8 cellular contexts compared by ENCODE assay signal in genomic region chr6:47413752-47414516, GRCh38.
DNase-seq lines count a peak whose midpoint lies in the region; ATAC-seq and TF ChIP-seq lines count a peak whose summit lies in the region.

No MANE protein-coding gene starts in this region.

- no peak overlapping the region for H3K9ac ChIP-seq in parathyroid adenoma

- no peaks in the 10 kb centered on the region for H3K9me3 ChIP-seq in parathyroid adenoma (ENCODE audit: control insufficient read depth, low read length)

- H2AFZ ChIP-seq in parathyroid adenoma, result peak overlapping the region; percentile 68

- DNase-seq in DMS 273 (lab: John Stamatoyannopoulos, UW; ENCODE audit: unreplicated experiment) (peak; percentile 71), NCI-H526 (lab: John Stamatoyannopoulos, UW) (peak; percentile 61 to 66), globus pallidus (ENCODE audit: low spot score) (peak; percentile 71), GM19240 (ENCODE audit: insufficient read length, low spot score) (no peak)
- DNase-seq in activated gamma-delta T cell treated with anti-CD3 and anti-CD28 coated beads, Interleukin-2, amount 50 U/mL, for 16 hours (ENCODE audit: low read depth), result peak; percentile 11

- no peaks in the 10 kb centered on the region for H3K27me3 ChIP-seq in parathyroid adenoma (ENCODE audit: control insufficient read depth, insufficient read depth, low read length)

- peak; percentile 70 for ATAC-seq in GM19043 (IDR thresholded peaks at IDR 0.05; ENCODE audit: low read depth, unreplicated experiment)
- ATAC-seq in HG03196 (IDR thresholded peaks at IDR 0.05; ENCODE audit: unreplicated experiment), result peak; percentile 63

- no peaks in the 10 kb centered on the region for H3K4me1 ChIP-seq in parathyroid adenoma

- peak; percentile 95 for TF ChIP-seq CTCF in parathyroid adenoma (IDR thresholded peaks at IDR 0.05)

- no peak overlapping the region for H3K27ac ChIP-seq in parathyroid adenoma

- H3K4me2 ChIP-seq in parathyroid adenoma (ENCODE audit: low read length), result peak overlapping the region; percentile 66

- peak overlapping the region; percentile 62 for H3K4me3 ChIP-seq in parathyroid adenoma (ENCODE audit: low read depth, low read length)

- H3K79me2 ChIP-seq in parathyroid adenoma, result no peaks in the 10 kb centered on the region

- H3K36me3 ChIP-seq in parathyroid adenoma (ENCODE audit: control insufficient read depth, insufficient read depth, low read length), result no peaks in the 10 kb centered on the region
